17 cellular contexts compared by ENCODE assay signal in the genomic region with DNA sequence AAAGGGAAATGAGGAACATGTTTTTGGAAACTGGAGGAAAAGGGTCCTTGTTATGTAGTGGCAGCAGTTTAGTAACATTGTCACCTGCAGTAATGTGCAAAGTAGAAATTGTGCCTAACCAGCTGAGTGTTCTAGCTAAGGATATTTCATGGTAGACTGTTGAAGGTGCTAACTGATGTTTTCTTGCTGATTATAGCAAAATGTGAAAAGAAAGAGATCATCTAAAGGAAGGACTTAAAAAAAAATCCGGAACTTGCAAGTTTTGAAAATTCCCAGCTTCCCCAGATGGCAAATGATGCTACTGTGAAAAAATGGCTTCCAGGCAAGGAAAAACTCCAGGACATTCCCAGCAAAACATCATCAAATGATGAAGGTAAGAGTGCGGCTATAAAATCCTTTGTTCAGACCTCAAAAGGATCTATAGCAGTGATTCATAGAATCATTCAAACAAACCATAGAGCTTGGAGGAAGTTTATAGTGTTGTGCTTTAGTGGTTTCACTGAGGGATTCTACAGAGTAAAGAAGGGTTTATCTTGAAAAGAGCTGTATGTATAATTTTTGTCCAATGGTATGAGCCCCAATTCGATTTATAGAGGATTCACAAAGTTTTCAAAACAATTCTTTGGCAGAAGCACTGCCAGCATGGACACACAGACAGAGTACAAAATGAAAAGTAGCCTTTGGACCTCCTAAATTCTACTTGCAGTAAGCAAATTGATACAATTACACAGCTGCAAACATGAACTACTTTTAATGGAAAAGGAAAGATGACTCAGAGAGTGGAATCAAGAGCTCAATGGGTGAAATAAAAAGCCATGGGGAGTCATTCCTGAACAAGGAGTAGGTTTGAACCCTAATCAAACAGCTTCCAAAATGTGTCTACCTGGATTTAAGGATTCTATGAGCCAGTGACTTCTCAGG. TPM values are rescaled to one million over a fixed set of nuclear protein-coding genes. Genes with fewer than 3 reads are reported as not detected.
"Had no signal": no experiment of that assay in that cellular context is flagged by ENCODE, and none has a peak within 500 bp of the region (broad histone marks: within the 10 kb centered on the region; RNA-seq: fewer than 3 reads in every experiment).

No MANE protein-coding gene starts in this region.

- H3K9me3 ChIP-seq: ascending aorta, esophagus muscularis mucosa, pancreas, thyroid gland had no signal

- H3K27ac ChIP-seq: ascending aorta, esophagus muscularis mucosa, pancreas, spleen, thyroid gland had no signal

- H3K4me3 Mint-ChIP-seq: activated naive CD4-positive, alpha-beta T cell treated with anti-CD3 and anti-CD28 coated beads, Interleukin-2, amount 50 U/mL, for 24 hours; naive thymus-derived CD8-positive, alpha-beta T cell; T-helper 17 cell had no signal

- H3K27ac Mint-ChIP-seq: activated naive CD4-positive, alpha-beta T cell treated with anti-CD3 and anti-CD28 coated beads, Interleukin-2, amount 50 U/mL, for 24 hours; T-helper 17 cell had no signal

- ATAC-seq: naive thymus-derived CD8-positive, alpha-beta T cell; pancreas; sciatic nerve; T-helper 17 cell had no signal

- H3K4me3 ChIP-seq: ascending aorta, esophagus muscularis mucosa, pancreas, spleen, thyroid gland had no signal

- H3K36me3 ChIP-seq: ascending aorta, esophagus muscularis mucosa, pancreas, spleen, thyroid gland had no signal

- H3K27me3 ChIP-seq: ascending aorta, pancreas had no signal

- DNase-seq: activated CD4-positive, alpha-beta T cell treated with anti-CD3 and anti-CD28 coated beads, Interleukin-2, amount 50 U/mL, for 48 hours; activated gamma-delta T cell; cerebellar nuclear complex; effector CD8-positive, alpha-beta T cell; mammary epithelial cell; naive thymus-derived CD8-positive, alpha-beta T cell; pancreas; spleen; stimulated activated CD4-positive, alpha-beta T cell treated with anti-CD3 and anti-CD28 coated beads, Interleukin-4, amount 100 ng/mL, for 4 hours; stimulated activated naive CD4-positive, alpha-beta T cell; T-helper 17 cell; thyroid gland had no signal

RNA-seq across cellular contexts. Expression of gene FJX1, which starts 40.0 kb away (rescaled TPM):
- total RNA-seq: mononuclear cell; naive thymus-derived CD8-positive, alpha-beta T cell; T-helper 17 cell had no signal
